1 cellular context compared by ENCODE assay signal in genomic region chr16:89395150-89396142, GRCh38.
TF ChIP-seq lines count a peak whose summit lies in the region.

No MANE protein-coding gene starts in this region.

TF ChIP-seq in HepG2, 621 proteins besides CTCF, POLR2A, EP300 and RAD21 (continued from another document and continues in another):
- TF ChIP-seq MLXIP (CRISPR knock-in tag; IDR thresholded peaks at IDR 0.05; ENCODE audit: borderline replicate concordance) (peak; percentile 99), BCL3 (CRISPR knock-in tag; IDR thresholded peaks at IDR 0.05) (peak; percentile 91), RFX3 (CRISPR knock-in tag; IDR thresholded peaks at IDR 0.05) (0 out of 2 replicates have a peak, but pooled peaks have one; percentile 17), PCBP1 (IDR thresholded peaks at IDR 0.05; ENCODE audit: borderline replicate concordance, low read depth, low read length) (no peak), HIC2 (CRISPR knock-in tag; IDR thresholded peaks at IDR 0.05; ENCODE audit: low read depth) (peak; percentile 99), POGZ (CRISPR knock-in tag; IDR thresholded peaks at IDR 0.05) (peak; percentile 94), NRL (CRISPR knock-in tag; IDR thresholded peaks at IDR 0.05; ENCODE audit: borderline replicate concordance) (peak; percentile 55; the same call in 1 of the 2 replicates), RBM22 (optimal IDR thresholded peaks at IDR 0.05; ENCODE audit: low read length) (peak; percentile 67), TP53 (CRISPR knock-in tag; conservative IDR thresholded peaks at IDR 0.05) (peak; percentile 70; the same call in 1 of the 2 replicates), IKZF1 (IDR thresholded peaks at IDR 0.05) (no peak), MLX (CRISPR knock-in tag; IDR thresholded peaks at IDR 0.05) (peak; percentile 100), ZBTB34 (CRISPR knock-in tag; IDR thresholded peaks at IDR 0.05) (peak; percentile 89), E2F1 (CRISPR knock-in tag; IDR thresholded peaks at IDR 0.05) (no peak), HMG20A (CRISPR knock-in tag; IDR thresholded peaks at IDR 0.05; ENCODE audit: borderline replicate concordance) (peak; percentile 97), ZNF556 (CRISPR knock-in tag; IDR thresholded peaks at IDR 0.05; ENCODE audit: borderline replicate concordance) (peak; percentile 74), ZNF510 (CRISPR knock-in tag; IDR thresholded peaks at IDR 0.05; ENCODE audit: low read depth) (peak; percentile 89; the same call in 1 of the 2 replicates), NFATC3 (CRISPR knock-in tag; IDR thresholded peaks at IDR 0.05) (no peak), ATAD3A (CRISPR knock-in tag; IDR thresholded peaks at IDR 0.05) (no peak; the same call in 1 of the 2 replicates), ZNF160 (CRISPR knock-in tag; IDR thresholded peaks at IDR 0.05) (peak; percentile 84; the same call in 1 of the 2 replicates), HDAC1 (CRISPR knock-in tag; IDR thresholded peaks at IDR 0.05) (peak; percentile 99), SRSF1 (optimal IDR thresholded peaks at IDR 0.05; ENCODE audit: low read depth, low read length) (no peak), RARA (CRISPR knock-in tag; IDR thresholded peaks at IDR 0.05) (peak; percentile 97), SATB2 (CRISPR knock-in tag; IDR thresholded peaks at IDR 0.05) (no peak), POLR2G (IDR thresholded peaks at IDR 0.05; ENCODE audit: low read depth, low read length) (no peak), HNRNPL (IDR thresholded peaks at IDR 0.05; ENCODE audit: low read depth, low read length) (peak; percentile 96), ZNF646 (CRISPR knock-in tag; IDR thresholded peaks at IDR 0.05) (peak; percentile 81), ETS1 (CRISPR knock-in tag; IDR thresholded peaks at IDR 0.05) (no peak), ZSCAN30 (CRISPR knock-in tag; IDR thresholded peaks at IDR 0.05) (no peak), ELF1 (CRISPR knock-in tag; IDR thresholded peaks at IDR 0.05) (peak; percentile 77), ZBTB10 (CRISPR knock-in tag; IDR thresholded peaks at IDR 0.05; ENCODE audit: borderline replicate concordance) (peak; percentile 71; the same call in 1 of the 2 replicates), ZNF446 (CRISPR knock-in tag; IDR thresholded peaks at IDR 0.05) (peak; percentile 91), ARID2 (CRISPR knock-in tag; IDR thresholded peaks at IDR 0.05; ENCODE audit: borderline replicate concordance) (peak; percentile 80; the same call in 1 of the 2 replicates), RFXAP (CRISPR knock-in tag; IDR thresholded peaks at IDR 0.05; ENCODE audit: borderline replicate concordance) (peak; percentile 92; the same call in 1 of the 2 replicates), MAX (IDR thresholded peaks at IDR 0.05) (peak; percentile 99), FOSL1 (CRISPR knock-in tag; IDR thresholded peaks at IDR 0.05; ENCODE audit: borderline replicate concordance) (no peak), PITX1 (CRISPR knock-in tag; IDR thresholded peaks at IDR 0.05) (peak; percentile 99), ZNF670 (CRISPR knock-in tag; IDR thresholded peaks at IDR 0.05; ENCODE audit: borderline replicate concordance) (peak; percentile 94), ZNF704 (CRISPR knock-in tag; IDR thresholded peaks at IDR 0.05; ENCODE audit: borderline replicate concordance) (0 out of 2 replicates have a peak, but pooled peaks have one; percentile 39)
